ENCODE assay signal across 11 cellular contexts in genomic region chr2:238848941-238849853, GRCh38. TPM values are rescaled to one million over a fixed set of nuclear protein-coding genes. Genes with fewer than 3 reads are reported as not detected.
A peak's percentile ranks its signal among the peaks of the same experiment; 100 is the strongest.
DNase-seq lines count a peak whose midpoint lies in the region; ATAC-seq and TF ChIP-seq lines count a peak whose summit lies in the region.
"Had no signal": no experiment of that assay in that cellular context is flagged by ENCODE, and none has a peak within 500 bp of the region (broad histone marks: within the 10 kb centered on the region; RNA-seq: fewer than 3 reads in every experiment).

No MANE protein-coding gene starts in this region.

- H3K27me3 Mint-ChIP-seq in glutamatergic neuron (ENCODE audit: unreplicated experiment): peaks cover 15% of the 10 kb centered on the region

- peaks cover 7% of the 10 kb centered on the region for H3K4me1 ChIP-seq in ovary (ENCODE audit: insufficient read depth)

- peaks cover 2% of the 10 kb centered on the region for H3K4me1 Mint-ChIP-seq in glutamatergic neuron (ENCODE audit: low read depth, unreplicated experiment)
- H3K4me1 Mint-ChIP-seq: activated naive CD8-positive, alpha-beta T cell treated with anti-CD3 and anti-CD28 coated beads, Interleukin-2, amount 10 ng/mL, durations not matched to agents 7 days and 5 days; CD4-positive, CD25-positive, alpha-beta regulatory T cell had no signal

- WGBS in ovary, 3 donors: 1 to 5% (median 2%) methylated on average over 67 to 73 of the region's 73 CpGs

- H3K9me3 Mint-ChIP-seq in glutamatergic neuron (ENCODE audit: unreplicated experiment): peaks cover 2% of the 10 kb centered on the region
- H3K9me3 Mint-ChIP-seq: activated naive CD8-positive, alpha-beta T cell treated with anti-CD3 and anti-CD28 coated beads, Interleukin-2, amount 10 ng/mL, durations not matched to agents 7 days and 5 days; CD4-positive, CD25-positive, alpha-beta regulatory T cell had no signal

- no peak for TF ChIP-seq CTCF in AG09309 (IDR thresholded peaks at IDR 0.05; ENCODE audit: control insufficient read depth, insufficient read depth, low read depth, low read length, missing control alignments)
- TF ChIP-seq CTCF in glutamatergic neuron (IDR thresholded peaks at IDR 0.05; ENCODE audit: partially characterized antibody, unreplicated experiment): no peak
- TF ChIP-seq CTCF in ovary (IDR thresholded peaks at IDR 0.05): no peak

- H3K4me3 Mint-ChIP-seq in glutamatergic neuron (ENCODE audit: unreplicated experiment): peak overlapping the region; percentile 52
- H3K4me3 Mint-ChIP-seq: activated naive CD8-positive, alpha-beta T cell treated with anti-CD3 and anti-CD28 coated beads, Interleukin-2, amount 10 ng/mL, durations not matched to agents 7 days and 5 days; CD4-positive, CD25-positive, alpha-beta regulatory T cell had no signal

- DNase-seq in AG09309 (ENCODE audit: low read depth) (no peak), glutamatergic neuron (peak; percentile 57), ovary (peak in 3 of 5 donors; percentile 27 to 57 (median 33)), NCI-H2227 treated with DMSO at 0.1 percent for 48 hours (lab: John Stamatoyannopoulos, UW) (no peak), SIG-M5 (lab: John Stamatoyannopoulos, UW) (no peak)
- DNase-seq: activated naive CD8-positive, alpha-beta T cell treated with anti-CD3 and anti-CD28 coated beads, Interleukin-2, amount 10 ng/mL, durations not matched to agents 7 days and 5 days; kidney glomerular epithelial cell had no signal

- ATAC-seq in SK-N-SH treated with all-trans-retinoic acid at 6 μM for 48 hours: peak; percentile 48
- no peak for ATAC-seq in GM21360 (IDR thresholded peaks at IDR 0.05; ENCODE audit: unreplicated experiment)
- ATAC-seq in GM18858 (IDR thresholded peaks at IDR 0.05; ENCODE audit: unreplicated experiment): no peak

- no peak overlapping the region for H3K27ac Mint-ChIP-seq in glutamatergic neuron (ENCODE audit: unreplicated experiment)
- H3K27ac Mint-ChIP-seq: activated naive CD8-positive, alpha-beta T cell treated with anti-CD3 and anti-CD28 coated beads, Interleukin-2, amount 10 ng/mL, durations not matched to agents 7 days and 5 days; CD4-positive, CD25-positive, alpha-beta regulatory T cell had no signal

- H3K4me3 ChIP-seq in AG09309 (ENCODE audit: control insufficient read depth, low read depth, low read length) (peak overlapping the region; percentile 94), ovary (peak overlapping the region; percentile 63)

- no peaks in the 10 kb centered on the region for H3K36me3 Mint-ChIP-seq in glutamatergic neuron (ENCODE audit: unreplicated experiment)
- H3K36me3 Mint-ChIP-seq: activated naive CD8-positive, alpha-beta T cell treated with anti-CD3 and anti-CD28 coated beads, Interleukin-2, amount 10 ng/mL, durations not matched to agents 7 days and 5 days; CD4-positive, CD25-positive, alpha-beta regulatory T cell had no signal

- H3K27ac ChIP-seq in ovary: peak overlapping the region; percentile 19 to 90

- no peaks in the 10 kb centered on the region for H3K36me3 ChIP-seq in ovary

- no peak for TF ChIP-seq POLR2A in ovary (IDR thresholded peaks at IDR 0.05)

- no peaks in the 10 kb centered on the region for H3K27me3 ChIP-seq in ovary

- H3K9me3 ChIP-seq in ovary: no peaks in the 10 kb centered on the region

- intact Hi-C loops in ovary (cut with DNase I): loop anchor here in 1 of 4 donors (5.0 kb wide), 1 partner anchor 123 kb away; no protein-coding TSS in a partner anchor

- no peak for TF ChIP-seq EP300 in ovary (IDR thresholded peaks at IDR 0.05)

TF ChIP-seq in SK-N-SH treated with all-trans-retinoic acid at 6 μM for 48 hours, 23 proteins besides CTCF, POLR2A, EP300 and RAD21:
- TF ChIP-seq ZFP30 (CRISPR knock-in tag; IDR thresholded peaks at IDR 0.05): no peak
- no peak for TF ChIP-seq TSHZ2 (CRISPR knock-in tag; IDR thresholded peaks at IDR 0.05)
- TF ChIP-seq ISL1 (CRISPR knock-in tag; IDR thresholded peaks at IDR 0.05): no peak
- no peak for TF ChIP-seq OSR1 (CRISPR knock-in tag; IDR thresholded peaks at IDR 0.05)
- TF ChIP-seq GLIS3 (CRISPR knock-in tag; IDR thresholded peaks at IDR 0.05): no peak
- TF ChIP-seq ZNF70 (CRISPR knock-in tag; IDR thresholded peaks at IDR 0.05): no peak
- TF ChIP-seq ARNTL (CRISPR knock-in tag; IDR thresholded peaks at IDR 0.05; ENCODE audit: borderline replicate concordance, low read depth): no peak
- TF ChIP-seq BACH2 (CRISPR knock-in tag; IDR thresholded peaks at IDR 0.05; ENCODE audit: borderline replicate concordance): no peak
- TF ChIP-seq POU6F1 (CRISPR knock-in tag; IDR thresholded peaks at IDR 0.05; ENCODE audit: borderline replicate concordance, low read depth): no peak
- no peak for TF ChIP-seq PPARA (CRISPR knock-in tag; IDR thresholded peaks at IDR 0.05; ENCODE audit: borderline replicate concordance)
- no peak for TF ChIP-seq ZNF8 (CRISPR knock-in tag; IDR thresholded peaks at IDR 0.05)
- no peak for TF ChIP-seq PATZ1 (CRISPR knock-in tag; IDR thresholded peaks at IDR 0.05; ENCODE audit: borderline replicate concordance)
- TF ChIP-seq CREB5 (CRISPR knock-in tag; IDR thresholded peaks at IDR 0.05; ENCODE audit: low read depth): no peak

RNA-seq across cellular contexts. Expression of gene TWIST2, which starts 1.3 kb away (rescaled TPM):
- total RNA-seq in glutamatergic neuron (ENCODE audit: unreplicated experiment): not detected
- total RNA-seq in ovary: 100 to 1,000 TPM in 1 of 7 donors, 10 to 100 TPM in 6; 17.8 to 104 (median 40.7) TPM
- 10 to 100 TPM; 14.2 to 32.7 TPM for polyA plus RNA-seq in ovary
- total RNA-seq: activated naive CD8-positive, alpha-beta T cell treated with anti-CD3 and anti-CD28 coated beads, Interleukin-2, amount 10 ng/mL, durations not matched to agents 7 days and 5 days; CD4-positive, CD25-positive, alpha-beta regulatory T cell had no signal
- polyA plus RNA-seq: CD4-positive, CD25-positive, alpha-beta regulatory T cell had no signal

Comparison
In these comparisons a context has a peak if more than half of its experiments do, and no peak if none do; other contexts are left out.
1. DNase-seq: peak in glutamatergic neuron (single experiment) and ovary (3 of 5); none in AG09309 (single experiment), NCI-H2227 treated with DMSO at 0.1 percent for 48 hours (single experiment) and SIG-M5 (single experiment).
2. RNA of gene TWIST2, which starts 1.3 kb away (total RNA-seq): 17.8 to 104 TPM in ovary; not detected in glutamatergic neuron (single experiment); every median in the first group is over 10 times any median in the second.